In genomic region chr3:10783360-10784346, GRCh38 we compare ENCODE assay signal across 8 cellular contexts. TPM values are rescaled to one million over a fixed set of nuclear protein-coding genes. Genes with fewer than 3 reads are reported as not detected.
A peak's percentile ranks its signal among the peaks of the same experiment; 100 is the strongest.
DNase-seq lines count a peak whose midpoint lies in the region; ATAC-seq and TF ChIP-seq lines count a peak whose summit lies in the region.

No MANE protein-coding gene starts in this region.

- no peaks in the 10 kb centered on the region for H3F3A ChIP-seq in GM23248 (ENCODE audit: insufficient read depth)
- no peaks in the 10 kb centered on the region for H3F3A ChIP-seq in neural progenitor cell (ENCODE audit: low read depth)

- TF ChIP-seq CTCF in epithelial cell of esophagus (IDR thresholded peaks at IDR 0.05; ENCODE audit: insufficient read depth, low read depth, low read length, missing control alignments) = peak; percentile 66
- peak; percentile 84 for TF ChIP-seq CTCF in neural progenitor cell (IDR thresholded peaks at IDR 0.05)

- peaks cover 3% of the 10 kb centered on the region for H3K4me1 Mint-ChIP-seq in neural progenitor cell

- H4K20me1 ChIP-seq in GM23248 (ENCODE audit: insufficient read depth) (no peaks in the 10 kb centered on the region), neural progenitor cell (ENCODE audit: low read depth) (no peaks in the 10 kb centered on the region)

- no peaks in the 10 kb centered on the region for H3K36me3 Mint-ChIP-seq in neural progenitor cell

- H3K4me1 ChIP-seq in GM23248 (ENCODE audit: insufficient read depth) = no peaks in the 10 kb centered on the region
- H3K4me1 ChIP-seq in neural progenitor cell = no peaks in the 10 kb centered on the region

- H3K4me3 Mint-ChIP-seq in neural progenitor cell = no peak overlapping the region

- H3K9ac ChIP-seq in GM23248 = no peak overlapping the region
- no peak overlapping the region for H3K9ac ChIP-seq in neural progenitor cell

- WGBS in GM23248 (ENCODE audit: low coverage in 1 of 2, low lambda C conversion rate in 2 of 2, missing lambda C conversion rate in 2 of 2), 2 experiments = 17 to 18% methylated on average over 5 of the region's 5 CpGs

- H3K79me2 ChIP-seq in GM23248 (ENCODE audit: insufficient read depth) (no peaks in the 10 kb centered on the region), neural progenitor cell (ENCODE audit: low read depth) (no peaks in the 10 kb centered on the region)

- H3K27ac ChIP-seq in GM23248 (no peak overlapping the region), neural progenitor cell (no peak overlapping the region)

- no peak overlapping the region for H3K27ac Mint-ChIP-seq in neural progenitor cell

- DNase-seq in DMS 273 (lab: John Stamatoyannopoulos, UW; ENCODE audit: unreplicated experiment) (peak; percentile 67), DMS 273 treated with DMSO at 0.1 percent for 48 hours (lab: John Stamatoyannopoulos, UW) (no peak), GM23248 (peak; percentile 54), RPMI8226 (peak; percentile 53), epithelial cell of esophagus (ENCODE audit: low read depth) (peak; percentile 54), neural progenitor cell (ENCODE audit: low spot score) (peak; percentile 67)

- ATAC-seq in GM21423 (IDR thresholded peaks at IDR 0.05; ENCODE audit: unreplicated experiment) (no peak), HG02970 (IDR thresholded peaks at IDR 0.05; ENCODE audit: low FRiP score, unreplicated experiment) (no peak)

- H3K36me3 ChIP-seq in GM23248 (ENCODE audit: low read depth) = no peaks in the 10 kb centered on the region
- H3K36me3 ChIP-seq in neural progenitor cell = no peaks in the 10 kb centered on the region

- no peaks in the 10 kb centered on the region for H3K9me3 Mint-ChIP-seq in neural progenitor cell

- no peaks in the 10 kb centered on the region for H3K9me2 ChIP-seq in GM23248 (ENCODE audit: insufficient read depth)

- no peaks in the 10 kb centered on the region for H3K27me3 ChIP-seq in GM23248 (replicated peaks; ENCODE audit: insufficient read depth)
- H3K27me3 ChIP-seq in neural progenitor cell = peaks cover 47% of the 10 kb centered on the region

- H2AFZ ChIP-seq in GM23248 (no peak overlapping the region), neural progenitor cell (replicated peaks) (no peak overlapping the region)

- peaks cover 10% of the 10 kb centered on the region for H3K27me3 Mint-ChIP-seq in neural progenitor cell (ENCODE audit: insufficient read depth, low read depth)

- no peak overlapping the region for H3K4me3 ChIP-seq in GM23248
- no peak overlapping the region for H3K4me3 ChIP-seq in epithelial cell of esophagus (ENCODE audit: low read length)
- H3K4me3 ChIP-seq in neural progenitor cell = no peak overlapping the region

- no peaks in the 10 kb centered on the region for H3K9me3 ChIP-seq in GM23248 (ENCODE audit: low read depth)
- H3K9me3 ChIP-seq in neural progenitor cell (ENCODE audit: low read depth) = no peaks in the 10 kb centered on the region

- in situ Hi-C loops in GM23248 (cut with MboI) = no loop called here

- H3K4me2 ChIP-seq in GM23248 (ENCODE audit: unreplicated experiment) (no peak overlapping the region), neural progenitor cell (no peak overlapping the region)

RNA-seq across cellular contexts. Expression of gene SLC6A11, which starts 32.4 kb away (rescaled TPM):
- total RNA-seq in GM23248 (2014; rRNA removed; shearing (Covaris generic)) = not detected in 2 replicates
- polyA plus RNA-seq in GM23248 (2016; fragmentation: Nextera tagmentation; extraction: Ambion mirVana) = not detected in 2 replicates
- total RNA-seq in neural progenitor cell (ENCODE audit: low replicate concordance) = 0.86 and 1.2 TPM in 2 replicates
